In the genomic region with DNA sequence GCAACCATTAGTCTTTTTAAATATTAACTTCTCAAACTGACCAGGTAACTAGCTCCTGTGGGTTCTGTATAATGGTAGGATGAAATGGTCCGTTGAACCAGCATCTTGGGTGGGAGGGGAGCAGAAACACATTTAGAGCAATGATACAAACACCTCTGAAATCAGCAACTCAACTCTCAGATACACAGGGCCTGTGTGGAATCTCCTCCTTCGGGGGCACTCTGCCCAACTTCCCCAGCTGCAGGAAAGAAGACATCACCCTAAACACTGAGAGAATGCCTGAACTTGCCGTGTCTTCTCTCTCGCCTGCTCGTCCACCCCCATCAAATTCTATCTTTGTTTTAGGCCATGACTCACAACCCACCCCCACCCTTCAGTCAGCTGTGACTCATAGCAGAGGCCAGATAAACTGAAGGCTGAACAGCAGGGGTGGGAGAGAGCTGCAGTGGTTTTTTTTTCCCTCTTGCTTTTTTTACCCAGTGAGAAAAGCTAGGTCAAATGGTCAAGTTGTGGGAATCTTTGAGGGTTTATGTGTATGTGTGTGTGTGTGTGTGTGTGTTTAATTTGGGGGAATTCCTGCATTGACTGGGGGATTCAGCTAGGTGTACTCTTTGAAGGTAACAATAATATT, we compare ENCODE assay signal across 9 cellular contexts.
DNase-seq lines count a peak whose midpoint lies in the region; ATAC-seq and TF ChIP-seq lines count a peak whose summit lies in the region.
"Had no signal": no experiment of that assay in that cellular context is flagged by ENCODE, and none has a peak within 500 bp of the region (broad histone marks: within the 10 kb centered on the region; RNA-seq: fewer than 3 reads in every experiment).

No MANE protein-coding gene starts in this region.

- intact Hi-C loops in lower leg skin (cut with DNase I; ENCODE audit: low total_unique reads) = no loop called here

- H3K4me1 Mint-ChIP-seq in stimulated activated naive CD8-positive, alpha-beta T cell treated with anti-CD3 and anti-CD28 coated beads, Interleukin-15, Interleukin-2, amounts not matched to agents 100 ng/mL and 50 ng/mL, for 24 hours (ENCODE audit: low read depth) = no peaks in the 10 kb centered on the region
- H3K4me1 Mint-ChIP-seq: central memory CD8-positive, alpha-beta T cell had no signal

- H3K27me3 ChIP-seq in HUES64 (ENCODE audit: insufficient read depth, low read length) (no peaks in the 10 kb centered on the region), iPS-20b (ENCODE audit: insufficient read depth, low read length) (no peaks in the 10 kb centered on the region)

- no peaks in the 10 kb centered on the region for H3K36me3 ChIP-seq in HUES64 (ENCODE audit: insufficient read depth, low read length)
- no peaks in the 10 kb centered on the region for H3K36me3 ChIP-seq in iPS-20b (ENCODE audit: insufficient read depth, low read depth, low read length)

- H3K36me3 Mint-ChIP-seq in stimulated activated naive CD8-positive, alpha-beta T cell treated with anti-CD3 and anti-CD28 coated beads, Interleukin-15, Interleukin-2, amounts not matched to agents 100 ng/mL and 50 ng/mL, for 24 hours (ENCODE audit: low read depth) = no peaks in the 10 kb centered on the region

- peaks cover 39% of the 10 kb centered on the region for H3K4me1 ChIP-seq in HUES64 (ENCODE audit: insufficient read depth, low read length)
- peaks cover 30% of the 10 kb centered on the region; the same call in 1 of the 2 replicates for H3K4me1 ChIP-seq in iPS-20b (ENCODE audit: insufficient read depth, low read length)

- CTCF ChIA-PET in AG04449 (lab: Yijun Ruan, JAX) = interaction anchor here (0.6 to 2.4 kb wide), 6 partner anchors 62 to 714 kb away, joined by 3 to 13 read pairs (median 6); partner anchors contain the start of gene JAG1

- H3K27ac ChIP-seq in HUES64 (ENCODE audit: low read depth, low read length) (peak overlapping the region; percentile 20; the same call in 1 of the 2 replicates), angular gyrus (ENCODE audit: low read depth, low read length) (peak overlapping the region; percentile 44), iPS-20b (ENCODE audit: low read length) (no peak overlapping the region)

- ATAC-seq in GM19397 (IDR thresholded peaks at IDR 0.05; ENCODE audit: unreplicated experiment) = peak; percentile 44

- DNase-seq in AG04449 (ENCODE audit: low read depth, low spot score) (peak; percentile 89), lower leg skin (ENCODE audit: low spot score in 2 of 2) (no peak)
- no peak for DNase-seq in stimulated activated CD4-positive, alpha-beta T cell treated with anti-CD3 and anti-CD28 coated beads, Interleukin-2, amount 100 ng/mL, for 24 hours

- H3K27me3 Mint-ChIP-seq in stimulated activated naive CD8-positive, alpha-beta T cell treated with anti-CD3 and anti-CD28 coated beads, Interleukin-15, Interleukin-2, amounts not matched to agents 100 ng/mL and 50 ng/mL, for 24 hours = peaks cover 3% of the 10 kb centered on the region
- H3K27me3 Mint-ChIP-seq: central memory CD8-positive, alpha-beta T cell had no signal

- POLR2A ChIA-PET in AG04449 (lab: Yijun Ruan, JAX) = interaction anchor here (0.6 to 1.4 kb wide), 3 partner anchors 60 to 342 kb away, joined by 4 to 5 read pairs (median 4); no protein-coding TSS in a partner anchor

- TF ChIP-seq POLR2A in lower leg skin (IDR thresholded peaks at IDR 0.05) = no peak

- H3K9me3 ChIP-seq in HUES64 (ENCODE audit: insufficient read depth, low read depth, low read length) (no peaks in the 10 kb centered on the region), iPS-20b (ENCODE audit: insufficient read depth, low read depth, low read length) (no peaks in the 10 kb centered on the region)

- H3K9ac ChIP-seq in HUES64 (ENCODE audit: low read depth, low read length) = no peak overlapping the region
- no peak overlapping the region for H3K9ac ChIP-seq in iPS-20b (ENCODE audit: low read depth, low read length)

- H3K9me3 Mint-ChIP-seq in stimulated activated naive CD8-positive, alpha-beta T cell treated with anti-CD3 and anti-CD28 coated beads, Interleukin-15, Interleukin-2, amounts not matched to agents 100 ng/mL and 50 ng/mL, for 24 hours = no peaks in the 10 kb centered on the region

- WGBS in HUES64 = 42% methylated on average over 4 of the region's 5 CpGs
- WGBS in lower leg skin, 2 donors = 13 to 18% methylated on average over 5 of the region's 5 CpGs

- peak overlapping the region; percentile 13 for H3K27ac Mint-ChIP-seq in stimulated activated naive CD8-positive, alpha-beta T cell treated with anti-CD3 and anti-CD28 coated beads, Interleukin-15, Interleukin-2, amounts not matched to agents 100 ng/mL and 50 ng/mL, for 24 hours

- H3K4me3 Mint-ChIP-seq in stimulated activated naive CD8-positive, alpha-beta T cell treated with anti-CD3 and anti-CD28 coated beads, Interleukin-15, Interleukin-2, amounts not matched to agents 100 ng/mL and 50 ng/mL, for 24 hours = no peak overlapping the region
- H3K4me3 Mint-ChIP-seq: central memory CD8-positive, alpha-beta T cell had no signal

- H3K4me3 ChIP-seq in AG04449 (ENCODE audit: low read depth, low read length) (no peak overlapping the region), HUES64 (ENCODE audit: low read length) (no peak overlapping the region), iPS-20b (ENCODE audit: low read length) (0 out of 2 replicates have a peak overlapping the region, but pooled peaks have one; percentile 7), lower leg skin (ENCODE audit: low read depth, poor library complexity, severe bottlenecking) (no peak overlapping the region)

- peak; percentile 8 for TF ChIP-seq CTCF in AG04449 (IDR thresholded peaks at IDR 0.05; ENCODE audit: insufficient read depth, low read length, missing control alignments)
- no peak for TF ChIP-seq CTCF in lower leg skin (IDR thresholded peaks at IDR 0.05)
